Comparison of ENCODE assay signal across 8 cellular contexts in genomic region chr19:4374451-4375163, GRCh38. TPM values are rescaled to one million over a fixed set of nuclear protein-coding genes. Genes with fewer than 3 reads are reported as not detected.
DNase-seq lines count a peak whose midpoint lies in the region; ATAC-seq and TF ChIP-seq lines count a peak whose summit lies in the region.

No MANE protein-coding gene starts in this region.

- ATAC-seq in GM21367 (IDR thresholded peaks at IDR 0.05; ENCODE audit: unreplicated experiment): no peak
- no peak for ATAC-seq in activated CD8-positive, alpha-beta memory T cell treated with anti-CD3 and anti-CD28 coated beads, Interleukin-2, amount 10 ng/mL, durations not matched to agents 7 days and 5 days

- H3K27ac Mint-ChIP-seq in activated CD8-positive, alpha-beta memory T cell treated with anti-CD3 and anti-CD28 coated beads, Interleukin-2, amount 10 ng/mL, durations not matched to agents 7 days and 5 days: no peak overlapping the region

- no peak for TF ChIP-seq CTCF in HFF-Myc (IDR thresholded peaks at IDR 0.05; ENCODE audit: low read depth, low read length, missing control alignments)

- H3K4me3 Mint-ChIP-seq in activated CD8-positive, alpha-beta memory T cell treated with anti-CD3 and anti-CD28 coated beads, Interleukin-2, amount 10 ng/mL, durations not matched to agents 7 days and 5 days: no peak overlapping the region

- H3K4me3 ChIP-seq in HFF-Myc (replicated peaks; ENCODE audit: low read depth, low read length): peak overlapping the region; percentile 20
- H3K4me3 ChIP-seq in iPS-20b (ENCODE audit: low read length): peak overlapping the region; percentile 44; the same call in 1 of the 2 replicates

- DNase-seq in HFF-Myc (ENCODE audit: extremely low read depth, low read depth): no peak
- DNase-seq in amniotic epithelial cell (ENCODE audit: low read depth): peak; percentile 79
- peak; percentile 86 for DNase-seq in stromal cell of bone marrow (ENCODE audit: low read depth)
- no peak for DNase-seq in stimulated activated naive CD4-positive, alpha-beta T cell treated with Interleukin-2 at 50 U/mL for 16 hours (lab: John Stamatoyannopoulos, UW)
- DNase-seq in activated CD8-positive, alpha-beta memory T cell treated with anti-CD3 and anti-CD28 coated beads, Interleukin-2, amount 10 ng/mL, durations not matched to agents 7 days and 5 days: no peak
- no peak for DNase-seq in GM19240 (ENCODE audit: insufficient read length, low spot score)

- H3K27ac ChIP-seq in iPS-20b (ENCODE audit: low read length): peak overlapping the region; percentile 13

- peaks cover 76% of the 10 kb centered on the region for H3K4me1 Mint-ChIP-seq in activated CD8-positive, alpha-beta memory T cell treated with anti-CD3 and anti-CD28 coated beads, Interleukin-2, amount 10 ng/mL, durations not matched to agents 7 days and 5 days

- H3K36me3 ChIP-seq in iPS-20b (ENCODE audit: insufficient read depth, low read depth, low read length): no peaks in the 10 kb centered on the region

- no peaks in the 10 kb centered on the region for H3K27me3 ChIP-seq in iPS-20b (ENCODE audit: insufficient read depth, low read length)

- no peaks in the 10 kb centered on the region for H3K9me3 ChIP-seq in iPS-20b (ENCODE audit: insufficient read depth, low read depth, low read length)

- peaks cover 4% of the 10 kb centered on the region for H3K36me3 Mint-ChIP-seq in activated CD8-positive, alpha-beta memory T cell treated with anti-CD3 and anti-CD28 coated beads, Interleukin-2, amount 10 ng/mL, durations not matched to agents 7 days and 5 days

- H3K27me3 Mint-ChIP-seq in activated CD8-positive, alpha-beta memory T cell treated with anti-CD3 and anti-CD28 coated beads, Interleukin-2, amount 10 ng/mL, durations not matched to agents 7 days and 5 days: no peaks in the 10 kb centered on the region

- H3K9me3 Mint-ChIP-seq in activated CD8-positive, alpha-beta memory T cell treated with anti-CD3 and anti-CD28 coated beads, Interleukin-2, amount 10 ng/mL, durations not matched to agents 7 days and 5 days (ENCODE audit: low read depth): no peaks in the 10 kb centered on the region

- CTCF ChIA-PET in activated CD8-positive, alpha-beta memory T cell treated with anti-CD3 and anti-CD28 coated beads, Interleukin-2, amount 10 ng/mL, durations not matched to agents 7 days and 5 days (lab: Charles Lee): interaction anchor here (0.9 to 7.2 kb wide), 4 partner anchors 24 to 32 kb away, joined by 3 to 27 read pairs (median 5); partner anchors contain the start of genes CHAF1A, MPND and SH3GL1

- H3K4me1 ChIP-seq in iPS-20b (ENCODE audit: insufficient read depth, low read length): peaks cover 32% of the 10 kb centered on the region

- peak overlapping the region; percentile 67 for H3K9ac ChIP-seq in iPS-20b (ENCODE audit: low read depth, low read length)

RNA-seq across cellular contexts. Expression of gene SH3GL1, which starts 25.7 kb away (rescaled TPM):
- 10 to 100 TPM; 43.3 to 57.7 TPM for total RNA-seq in activated CD8-positive, alpha-beta memory T cell treated with anti-CD3 and anti-CD28 coated beads, Interleukin-2, amount 10 ng/mL, durations not matched to agents 7 days and 5 days

RNA-seq across cellular contexts. Expression of gene CHAF1A, which starts 27.8 kb away (rescaled TPM):
- 100 to 1,000 TPM; 118 to 126 TPM for total RNA-seq in activated CD8-positive, alpha-beta memory T cell treated with anti-CD3 and anti-CD28 coated beads, Interleukin-2, amount 10 ng/mL, durations not matched to agents 7 days and 5 days

RNA-seq across cellular contexts. Expression of gene MPND, which starts 31.2 kb away (rescaled TPM):
- 10 to 100 TPM; 24.1 to 25.4 TPM for total RNA-seq in activated CD8-positive, alpha-beta memory T cell treated with anti-CD3 and anti-CD28 coated beads, Interleukin-2, amount 10 ng/mL, durations not matched to agents 7 days and 5 days

RNA-seq across cellular contexts. Expression of gene STAP2, which starts 36.0 kb away (rescaled TPM):
- total RNA-seq in activated CD8-positive, alpha-beta memory T cell treated with anti-CD3 and anti-CD28 coated beads, Interleukin-2, amount 10 ng/mL, durations not matched to agents 7 days and 5 days: 1 to 10 TPM; 8.8 to 9.6 TPM

Comparison
In these comparisons a context has a peak if more than half of its experiments do, and no peak if none do; other contexts are left out.
1. DNase-seq: peak in amniotic epithelial cell (single experiment) and stromal cell of bone marrow (single experiment); none in HFF-Myc (single experiment), stimulated activated naive CD4-positive, alpha-beta T cell treated with Interleukin-2 at 50 U/mL for 16 hours (single experiment), activated CD8-positive, alpha-beta memory T cell treated with anti-CD3 and anti-CD28 coated beads, Interleukin-2, amount 10 ng/mL, durations not matched to agents 7 days and 5 days (single experiment) and GM19240 (single experiment).